Comparison of ENCODE assay signal across 16 cellular contexts in the genomic region with DNA sequence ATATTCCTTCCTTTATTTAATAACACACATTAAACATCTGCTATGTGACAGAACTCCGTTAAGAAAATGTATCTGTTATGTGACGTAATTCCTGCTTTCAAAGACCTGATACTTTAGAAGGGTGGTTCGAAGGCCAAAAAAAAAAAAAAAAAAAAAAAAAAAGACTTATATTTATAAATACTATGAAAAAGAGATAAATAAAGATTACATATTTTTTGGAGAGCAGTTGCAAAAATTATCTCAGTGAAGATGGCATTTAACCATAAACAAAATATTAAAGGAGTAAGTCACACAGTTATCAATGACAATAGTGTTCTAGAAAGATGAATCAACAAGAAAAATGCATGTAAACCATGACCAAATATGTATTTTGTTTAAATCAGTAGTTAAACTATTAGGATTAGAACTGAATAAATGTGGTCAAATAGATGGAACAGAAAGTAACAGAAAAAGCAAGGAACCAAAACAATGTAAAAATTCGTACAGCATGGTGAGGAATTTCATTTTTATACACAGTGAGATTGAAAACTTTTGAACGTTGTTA.
DNase-seq lines count a peak whose midpoint lies in the region; ATAC-seq, FAIRE-seq and TF ChIP-seq lines count a peak whose summit lies in the region.
"Had no signal": no experiment of that assay in that cellular context is flagged by ENCODE, and none has a peak within 500 bp of the region (broad histone marks: within the 10 kb centered on the region; RNA-seq: fewer than 3 reads in every experiment).

No MANE protein-coding gene starts in this region.

- no peak overlapping the region for H3K27ac ChIP-seq in HepG2 (ENCODE audit: extremely low read length, insufficient read depth, low read length)
- H3K27ac ChIP-seq in right lobe of liver = no peak overlapping the region
- no peak overlapping the region for H3K27ac ChIP-seq in Karpas-422 (ENCODE audit: low read length)
- H3K27ac ChIP-seq in ascending aorta = no peak overlapping the region
- H3K27ac ChIP-seq: BLaER1 treated with 17β-estradiol and CSF1 and Interleukin-3, amounts not matched to agents 10 nM and 100 nM had no signal

- WGBS in HepG2 (ENCODE audit: low lambda C conversion rate) = 3% methylated on average over 5 of the region's 5 CpGs
- 71% methylated on average over 5 of the region's 5 CpGs for WGBS in right lobe of liver (ENCODE audit: insufficient coverage, low coverage, low lambda C conversion rate, missing lambda C conversion rate)

- no peaks in the 10 kb centered on the region for H3K9me3 ChIP-seq in HepG2 (ENCODE audit: low read length)
- H3K9me3 ChIP-seq in right lobe of liver = no peaks in the 10 kb centered on the region
- peaks cover 8% of the 10 kb centered on the region for H3K9me3 ChIP-seq in Karpas-422 (ENCODE audit: low read length)
- no peaks in the 10 kb centered on the region for H3K9me3 ChIP-seq in ascending aorta
- H3K9me3 ChIP-seq: BLaER1 treated with 17β-estradiol and CSF1 and Interleukin-3, amounts not matched to agents 10 nM and 100 nM had no signal

- H3K79me2 ChIP-seq in HepG2 (ENCODE audit: insufficient read depth, low read length) (no peaks in the 10 kb centered on the region), Karpas-422 (ENCODE audit: low read length) (no peaks in the 10 kb centered on the region)

- no peaks in the 10 kb centered on the region for H3K27me3 ChIP-seq in HepG2 (ENCODE audit: control insufficient read depth in 1 of 2, insufficient read depth in 2 of 2, low read length in 2 of 2)
- no peaks in the 10 kb centered on the region for H3K27me3 ChIP-seq in right lobe of liver
- no peaks in the 10 kb centered on the region for H3K27me3 ChIP-seq in Karpas-422 (ENCODE audit: low read length)
- H3K27me3 ChIP-seq in ascending aorta = no peaks in the 10 kb centered on the region
- H3K27me3 ChIP-seq: BLaER1 treated with 17β-estradiol and CSF1 and Interleukin-3, amounts not matched to agents 10 nM and 100 nM had no signal

- in situ Hi-C loops in HepG2 (cut with HindIII; ENCODE audit: extremely low pct_ligation_motif_present, low pct_unique_long_range_greater_than_20kb) = no loop called here

- TF ChIP-seq POLR2A in HepG2 (IDR thresholded peaks at IDR 0.05; ENCODE audit: insufficient read depth in 1 of 2, low read depth in 2 of 2, low read length in 2 of 2) (no peak), right lobe of liver (IDR thresholded peaks at IDR 0.05) (no peak)

- H3K9me2 ChIP-seq in Karpas-422 (replicated peaks; ENCODE audit: insufficient read depth, low read length) = no peaks in the 10 kb centered on the region

- DNase-seq in HepG2 (ENCODE audit: low spot score) (no peak), right lobe of liver (no peak), Karpas-422 (no peak), fibroblast of villous mesenchyme (ENCODE audit: low read depth) (peak; percentile 53), retina (no peak), DMS79 treated with DMSO at 0.1 percent for 48 hours (lab: John Stamatoyannopoulos, UW) (no peak), ascending aorta (ENCODE audit: low spot score in 2 of 2) (no peak)
- DNase-seq: 8988T; Calu3; CD8-positive, alpha-beta T cell; DND-41; EL; GF-D8; H9 had no signal

- H3K4me2 ChIP-seq in HepG2 (ENCODE audit: low read depth, low read length) = no peak overlapping the region
- H3K4me2 ChIP-seq in Karpas-422 (ENCODE audit: low read depth, low read length, poor library complexity, severe bottlenecking) = no peak overlapping the region
- H3K4me2 ChIP-seq: BLaER1 treated with 17β-estradiol and CSF1 and Interleukin-3, amounts not matched to agents 10 nM and 100 nM had no signal

- BruUV-seq in HepG2 (replicated peaks; lab: Mats Ljungman, UMichigan) = no TSS peak

- intact Hi-C loops in HepG2 (cut with micrococcal nuclease; ENCODE audit: unreplicated experiment) (no loop called here), right lobe of liver (cut with DNase I) (no loop called here), ascending aorta (cut with DNase I) (no loop called here)

- TF ChIP-seq CTCF in HepG2 (CRISPR knock-in tag; IDR thresholded peaks at IDR 0.05) (no peak), right lobe of liver (IDR thresholded peaks at IDR 0.05) (no peak), fibroblast of villous mesenchyme (IDR thresholded peaks at IDR 0.05; ENCODE audit: insufficient read depth, low read depth, low read length) (no peak), ascending aorta (IDR thresholded peaks at IDR 0.05) (no peak)

- FAIRE-seq in HepG2 (lab: Jason Lieb, UNC) = no peak
- FAIRE-seq: H1 had no signal

- TF ChIP-seq EP300 in HepG2 (IDR thresholded peaks at IDR 0.05; ENCODE audit: low read depth in 2 of 2, low read length in 2 of 2) = no peak
- TF ChIP-seq EP300 in HepG2 (CRISPR knock-in tag; IDR thresholded peaks at IDR 0.05; ENCODE audit: borderline replicate concordance) = no peak

- no peak overlapping the region for H3K9ac ChIP-seq in HepG2 (ENCODE audit: insufficient read depth, low read depth, low read length)
- H3K9ac ChIP-seq in Karpas-422 (ENCODE audit: low read length) = no peak overlapping the region
- H3K9ac ChIP-seq: BLaER1 treated with 17β-estradiol and CSF1 and Interleukin-3, amounts not matched to agents 10 nM and 100 nM had no signal

- H2AFZ ChIP-seq in HepG2 (ENCODE audit: low read length) (peak overlapping the region; percentile 5), Karpas-422 (ENCODE audit: low read length) (peak overlapping the region; percentile 60)

- no peaks in the 10 kb centered on the region for H3K36me3 ChIP-seq in HepG2 (replicated peaks in 1 of 2; ENCODE audit: control insufficient read depth in 1 of 2, insufficient read depth in 2 of 2, low read length in 2 of 2)
- H3K36me3 ChIP-seq in right lobe of liver = no peaks in the 10 kb centered on the region
- no peaks in the 10 kb centered on the region for H3K36me3 ChIP-seq in Karpas-422 (ENCODE audit: insufficient read depth, low read length)
- H3K36me3 ChIP-seq in ascending aorta = no peaks in the 10 kb centered on the region
- H3K36me3 ChIP-seq: BLaER1 treated with 17β-estradiol and CSF1 and Interleukin-3, amounts not matched to agents 10 nM and 100 nM had no signal

- no peaks in the 10 kb centered on the region for H4K20me1 ChIP-seq in HepG2 (ENCODE audit: insufficient read depth, low read length)
- H4K20me1 ChIP-seq in Karpas-422 (ENCODE audit: insufficient read depth, low read depth, low read length) = no peaks in the 10 kb centered on the region
- H4K20me1 ChIP-seq: BLaER1 treated with 17β-estradiol and CSF1 and Interleukin-3, amounts not matched to agents 10 nM and 100 nM had no signal

- no peaks in the 10 kb centered on the region for H3K4me1 ChIP-seq in HepG2 (ENCODE audit: insufficient read depth, low read length)
- H3K4me1 ChIP-seq in right lobe of liver = peaks cover 0 to 5% (median 2%) of the 10 kb centered on the region in 4 donors
- H3K4me1 ChIP-seq in Karpas-422 (ENCODE audit: low read length) = peaks cover 9% of the 10 kb centered on the region; the same call in 1 of the 2 replicates
- no peaks in the 10 kb centered on the region for H3K4me1 ChIP-seq in ascending aorta
- H3K4me1 ChIP-seq: BLaER1 treated with 17β-estradiol and CSF1 and Interleukin-3, amounts not matched to agents 10 nM and 100 nM had no signal

- H3K4me3 ChIP-seq in HepG2 (replicated peaks in 1 of 3; ENCODE audit: insufficient read depth in 1 of 3, low read depth in 2 of 3, low read length in 3 of 3) (no peak overlapping the region), right lobe of liver (no peak overlapping the region), Karpas-422 (ENCODE audit: low read length) (no peak overlapping the region), fibroblast of villous mesenchyme (ENCODE audit: low read depth, low read length) (no peak overlapping the region), ascending aorta (no peak overlapping the region)
- H3K4me3 ChIP-seq: BLaER1 treated with 17β-estradiol and CSF1 and Interleukin-3, amounts not matched to agents 10 nM and 100 nM had no signal

- no peak for TF ChIP-seq RAD21 in HepG2 (CRISPR knock-in tag; IDR thresholded peaks at IDR 0.05)

- ATAC-seq in HepG2 (no peak), right lobe of liver (no peak)
- ATAC-seq: CD8-positive, alpha-beta T cell had no signal

- CTCF ChIA-PET in HepG2 (lab: Yijun Ruan, JAX; ENCODE audit: low intra/inter-chr PET ratio, low total read pairs) = no interaction called here

- POLR2A ChIA-PET in HepG2 (lab: Yijun Ruan, JAX) = no interaction called here

TF ChIP-seq in HepG2, 621 proteins besides CTCF, POLR2A, EP300 and RAD21 (continues in another document):
- TF ChIP-seq, protein P1, sequence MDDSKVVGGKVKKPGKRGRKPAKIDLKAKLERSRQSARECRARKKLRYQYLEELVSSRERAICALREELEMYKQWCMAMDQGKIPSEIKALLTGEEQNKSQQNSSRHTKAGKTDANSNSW (CRISPR knock-in tag; IDR thresholded peaks at IDR 0.05; ENCODE audit: borderline replicate concordance) = no peak
- no peak for TF ChIP-seq GZF1 (CRISPR knock-in tag; IDR thresholded peaks at IDR 0.05)
- no peak for TF ChIP-seq DR1 (CRISPR knock-in tag; IDR thresholded peaks at IDR 0.05)
- TF ChIP-seq, protein P2, sequence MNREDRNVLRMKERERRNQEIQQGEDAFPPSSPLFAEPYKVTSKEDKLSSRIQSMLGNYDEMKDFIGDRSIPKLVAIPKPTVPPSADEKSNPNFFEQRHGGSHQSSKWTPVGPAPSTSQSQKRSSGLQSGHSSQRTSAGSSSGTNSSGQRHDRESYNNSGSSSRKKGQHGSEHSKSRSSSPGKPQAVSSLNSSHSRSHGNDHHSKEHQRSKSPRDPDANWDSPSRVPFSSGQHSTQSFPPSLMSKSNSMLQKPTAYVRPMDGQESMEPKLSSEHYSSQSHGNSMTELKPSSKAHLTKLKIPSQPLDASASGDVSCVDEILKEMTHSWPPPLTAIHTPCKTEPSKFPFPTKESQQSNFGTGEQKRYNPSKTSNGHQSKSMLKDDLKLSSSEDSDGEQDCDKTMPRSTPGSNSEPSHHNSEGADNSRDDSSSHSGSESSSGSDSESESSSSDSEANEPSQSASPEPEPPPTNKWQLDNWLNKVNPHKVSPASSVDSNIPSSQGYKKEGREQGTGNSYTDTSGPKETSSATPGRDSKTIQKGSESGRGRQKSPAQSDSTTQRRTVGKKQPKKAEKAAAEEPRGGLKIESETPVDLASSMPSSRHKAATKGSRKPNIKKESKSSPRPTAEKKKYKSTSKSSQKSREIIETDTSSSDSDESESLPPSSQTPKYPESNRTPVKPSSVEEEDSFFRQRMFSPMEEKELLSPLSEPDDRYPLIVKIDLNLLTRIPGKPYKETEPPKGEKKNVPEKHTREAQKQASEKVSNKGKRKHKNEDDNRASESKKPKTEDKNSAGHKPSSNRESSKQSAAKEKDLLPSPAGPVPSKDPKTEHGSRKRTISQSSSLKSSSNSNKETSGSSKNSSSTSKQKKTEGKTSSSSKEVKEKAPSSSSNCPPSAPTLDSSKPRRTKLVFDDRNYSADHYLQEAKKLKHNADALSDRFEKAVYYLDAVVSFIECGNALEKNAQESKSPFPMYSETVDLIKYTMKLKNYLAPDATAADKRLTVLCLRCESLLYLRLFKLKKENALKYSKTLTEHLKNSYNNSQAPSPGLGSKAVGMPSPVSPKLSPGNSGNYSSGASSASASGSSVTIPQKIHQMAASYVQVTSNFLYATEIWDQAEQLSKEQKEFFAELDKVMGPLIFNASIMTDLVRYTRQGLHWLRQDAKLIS (CRISPR knock-in tag; IDR thresholded peaks at IDR 0.05) = no peak
